ENCODE assay signal across 30 cellular contexts in genomic region chr4:77309496-77309895, GRCh38.
"Had no signal": no experiment of that assay in that cellular context is flagged by ENCODE, and none has a peak within 500 bp of the region (broad histone marks: within the 10 kb centered on the region; RNA-seq: fewer than 3 reads in every experiment).

No MANE protein-coding gene starts in this region.

- ATAC-seq: activated CD4-positive, alpha-beta T cell treated with anti-CD3 and anti-CD28 coated beads for 36 hours; activated naive CD8-positive, alpha-beta T cell treated with anti-CD3 and anti-CD28 coated beads, Interleukin-2, amount 50 U/mL, for 24 hours; gastrocnemius medialis had no signal

- H3K36me3 ChIP-seq: adrenal gland, breast epithelium, cardiac muscle cell, colonic mucosa, esophagus muscularis mucosa, gastrocnemius medialis had no signal

- H3K27me3 Mint-ChIP-seq: activated naive CD8-positive, alpha-beta T cell treated with anti-CD3 and anti-CD28 coated beads, Interleukin-2, amount 50 U/mL, for 24 hours; activated T-cell treated with anti-CD3 and anti-CD28 coated beads, Interleukin-2, amount 50 U/mL, for 24 hours had no signal

- H3K9me3 ChIP-seq: adrenal gland, breast epithelium, colonic mucosa, gastrocnemius medialis had no signal

- H3K9me3 Mint-ChIP-seq: activated CD4-positive, alpha-beta memory T cell treated with anti-CD3 and anti-CD28 coated beads, Interleukin-2, amount 10 ng/mL, durations not matched to agents 7 days and 5 days; activated CD4-positive, alpha-beta T cell treated with anti-CD3 and anti-CD28 coated beads, Interleukin-2, amount 10 ng/mL, durations not matched to agents 24 days and 14 days; activated naive CD8-positive, alpha-beta T cell treated with anti-CD3 and anti-CD28 coated beads for 36 hours; activated naive CD8-positive, alpha-beta T cell treated with anti-CD3 and anti-CD28 coated beads, Interleukin-2, amount 50 U/mL, for 24 hours; activated T-cell treated with anti-CD3 and anti-CD28 coated beads, Interleukin-2, amount 50 U/mL, for 24 hours; activated T-cell treated with anti-CD3 and anti-CD28 coated beads, Interleukin-2, amount 50 U/mL, for 72 hours had no signal

- H3K27ac Mint-ChIP-seq: activated CD4-positive, alpha-beta memory T cell treated with anti-CD3 and anti-CD28 coated beads, Interleukin-2, amount 10 ng/mL, durations not matched to agents 7 days and 5 days; activated CD4-positive, alpha-beta T cell treated with anti-CD3 and anti-CD28 coated beads for 36 hours; activated CD4-positive, alpha-beta T cell treated with anti-CD3 and anti-CD28 coated beads, Interleukin-2, amount 10 ng/mL, durations not matched to agents 24 days and 14 days; activated naive CD8-positive, alpha-beta T cell treated with anti-CD3 and anti-CD28 coated beads for 36 hours; activated naive CD8-positive, alpha-beta T cell treated with anti-CD3 and anti-CD28 coated beads, Interleukin-2, amount 50 U/mL, for 24 hours; activated T-cell treated with anti-CD3 and anti-CD28 coated beads, Interleukin-2, amount 50 U/mL, for 24 hours; activated T-cell treated with anti-CD3 and anti-CD28 coated beads, Interleukin-2, amount 50 U/mL, for 72 hours; brain had no signal

- FAIRE-seq: endometrium had no signal

- DNase-seq: activated CD4-positive, alpha-beta memory T cell treated with anti-CD3 and anti-CD28 coated beads, Interleukin-2, amount 10 ng/mL, durations not matched to agents 7 days and 5 days; activated CD4-positive, alpha-beta T cell treated with anti-CD3 and anti-CD28 coated beads for 36 hours; activated CD4-positive, alpha-beta T cell treated with anti-CD3 and anti-CD28 coated beads, Interleukin-2, amount 10 ng/mL, durations not matched to agents 24 days and 14 days; activated CD4-positive, alpha-beta T cell treated with anti-CD3 and anti-CD28 coated beads, Interleukin-2, amount 50 U/mL, for 4 hours; activated CD4-positive, CD25-positive, alpha-beta regulatory T cell; activated CD4-positive, CD25-positive, alpha-beta regulatory T cell treated with anti-CD3 and anti-CD28 coated beads, Interleukin-2, amount 50 U/mL, for 72 hours; activated CD8-positive, alpha-beta memory T cell treated with anti-CD3 and anti-CD28 coated beads, Interleukin-2, amount 50 U/mL, for 48 hours; activated gamma-delta T cell; activated naive CD4-positive, alpha-beta T cell; activated naive CD4-positive, alpha-beta T cell treated with anti-CD3 and anti-CD28 coated beads, Interleukin-2, amount 50 U/mL, for 16 hours; activated naive CD8-positive, alpha-beta T cell treated with anti-CD3 and anti-CD28 coated beads for 36 hours; activated naive CD8-positive, alpha-beta T cell treated with anti-CD3 and anti-CD28 coated beads, Interleukin-2, amount 50 U/mL, for 24 hours; activated T-cell treated with anti-CD3 and anti-CD28 coated beads for 4 hours; activated T-cell treated with anti-CD3 and anti-CD28 coated beads, Interleukin-2, amount 50 U/mL, for 24 hours; activated T-cell treated with anti-CD3 and anti-CD28 coated beads, Interleukin-2, amount 50 U/mL, for 72 hours; adrenal gland; amygdala; aorta; central memory CD4-positive, alpha-beta T cell; cerebellar nuclear complex; colonic mucosa; effector CD8-positive, alpha-beta T cell; gastrocnemius medialis had no signal

- H3K4me3 Mint-ChIP-seq: activated CD4-positive, alpha-beta memory T cell treated with anti-CD3 and anti-CD28 coated beads, Interleukin-2, amount 10 ng/mL, durations not matched to agents 7 days and 5 days; activated CD4-positive, alpha-beta T cell treated with anti-CD3 and anti-CD28 coated beads for 36 hours; activated CD4-positive, alpha-beta T cell treated with anti-CD3 and anti-CD28 coated beads, Interleukin-2, amount 10 ng/mL, durations not matched to agents 24 days and 14 days; activated naive CD8-positive, alpha-beta T cell treated with anti-CD3 and anti-CD28 coated beads for 36 hours; activated naive CD8-positive, alpha-beta T cell treated with anti-CD3 and anti-CD28 coated beads, Interleukin-2, amount 50 U/mL, for 24 hours; activated T-cell treated with anti-CD3 and anti-CD28 coated beads, Interleukin-2, amount 50 U/mL, for 24 hours; activated T-cell treated with anti-CD3 and anti-CD28 coated beads, Interleukin-2, amount 50 U/mL, for 72 hours; brain had no signal

- H3K4me1 ChIP-seq: adrenal gland, breast epithelium, colonic mucosa, esophagus muscularis mucosa, foreskin keratinocyte, gastrocnemius medialis had no signal

- H3K4me1 Mint-ChIP-seq: activated CD4-positive, alpha-beta memory T cell treated with anti-CD3 and anti-CD28 coated beads, Interleukin-2, amount 10 ng/mL, durations not matched to agents 7 days and 5 days; activated CD4-positive, alpha-beta T cell treated with anti-CD3 and anti-CD28 coated beads for 36 hours; activated CD4-positive, alpha-beta T cell treated with anti-CD3 and anti-CD28 coated beads, Interleukin-2, amount 10 ng/mL, durations not matched to agents 24 days and 14 days; activated naive CD8-positive, alpha-beta T cell treated with anti-CD3 and anti-CD28 coated beads for 36 hours; activated naive CD8-positive, alpha-beta T cell treated with anti-CD3 and anti-CD28 coated beads, Interleukin-2, amount 50 U/mL, for 24 hours; brain had no signal

- H3K4me3 ChIP-seq: adrenal gland, breast epithelium, cardiac muscle cell, colonic mucosa, esophagus muscularis mucosa, gastrocnemius medialis had no signal

- H3K36me3 Mint-ChIP-seq: activated naive CD8-positive, alpha-beta T cell treated with anti-CD3 and anti-CD28 coated beads for 36 hours; brain had no signal

- H3K27me3 ChIP-seq: adrenal gland, breast epithelium, cardiac muscle cell, colonic mucosa, esophagus muscularis mucosa, gastrocnemius medialis had no signal

- H3K27ac ChIP-seq: adrenal gland, breast epithelium, cardiac muscle cell, colonic mucosa, epithelial cell of prostate, esophagus muscularis mucosa, foreskin keratinocyte, gastrocnemius medialis had no signal
